In genomic region chr7:26480166-26480565, GRCh38 we compare ENCODE assay signal across 20 cellular contexts.
"Had no signal": no experiment of that assay in that cellular context is flagged by ENCODE, and none has a peak within 500 bp of the region (broad histone marks: within the 10 kb centered on the region; RNA-seq: fewer than 3 reads in every experiment).

No MANE protein-coding gene starts in this region.

- H3K27ac ChIP-seq: RWPE1 had no signal

- H3K4me3 ChIP-seq: MG63 had no signal

- ATAC-seq: Panc1, PC-3 had no signal

- DNase-seq: Karpas-422, KG1, MG63, NCI-H1092, NCI-H1436, NCI-H187, NCI-H2029, NCI-H2081 treated with DMSO at 0.1 percent for 48 hours, NCI-H2171, NCI-H226, NCI-H446, NCI-H510A, NCI-H524 treated with DMSO at 0.1 percent for 48 hours, NCI-H69, NCI-H774, PC-3, SHP77, SK-N-SH had no signal

- H3K36me3 ChIP-seq: MG63 had no signal

- H3K9me3 ChIP-seq: MG63, SK-N-SH had no signal
